In the genomic region with DNA sequence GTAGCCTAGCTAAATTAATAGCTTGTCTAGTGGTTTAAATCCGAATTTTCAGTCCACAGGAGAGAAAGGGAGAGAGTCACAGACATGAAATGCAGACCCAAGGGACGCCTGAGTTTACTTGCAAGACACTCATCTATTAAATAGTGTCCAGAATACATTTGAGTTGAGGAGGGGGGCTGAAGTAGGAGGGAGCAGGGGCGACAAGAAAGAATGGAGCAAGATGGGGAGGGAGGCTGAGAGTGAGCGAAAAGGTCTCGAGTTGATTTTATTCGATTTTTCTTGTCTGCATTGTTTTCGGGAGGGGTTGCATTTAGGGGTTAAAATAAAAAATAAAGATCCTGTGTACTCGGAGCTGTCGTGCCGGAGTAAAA, we compare ENCODE assay signal across 2 cellular contexts.
TF ChIP-seq lines count a peak whose summit lies in the region.

No MANE protein-coding gene starts in this region.

TF ChIP-seq in SK-N-SH treated with all-trans-retinoic acid at 6 μM for 48 hours, 23 proteins besides CTCF, POLR2A, EP300 and RAD21 (continued from another document):
- TF ChIP-seq, protein P1, sequence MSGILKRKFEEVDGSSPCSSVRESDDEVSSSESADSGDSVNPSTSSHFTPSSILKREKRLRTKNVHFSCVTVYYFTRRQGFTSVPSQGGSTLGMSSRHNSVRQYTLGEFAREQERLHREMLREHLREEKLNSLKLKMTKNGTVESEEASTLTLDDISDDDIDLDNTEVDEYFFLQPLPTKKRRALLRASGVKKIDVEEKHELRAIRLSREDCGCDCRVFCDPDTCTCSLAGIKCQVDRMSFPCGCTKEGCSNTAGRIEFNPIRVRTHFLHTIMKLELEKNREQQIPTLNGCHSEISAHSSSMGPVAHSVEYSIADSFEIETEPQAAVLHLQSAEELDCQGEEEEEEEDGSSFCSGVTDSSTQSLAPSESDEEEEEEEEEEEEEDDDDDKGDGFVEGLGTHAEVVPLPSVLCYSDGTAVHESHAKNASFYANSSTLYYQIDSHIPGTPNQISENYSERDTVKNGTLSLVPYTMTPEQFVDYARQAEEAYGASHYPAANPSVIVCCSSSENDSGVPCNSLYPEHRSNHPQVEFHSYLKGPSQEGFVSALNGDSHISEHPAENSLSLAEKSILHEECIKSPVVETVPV (CRISPR knock-in tag; IDR thresholded peaks at IDR 0.05), result no peak
- no peak for TF ChIP-seq ZFP30 (CRISPR knock-in tag; IDR thresholded peaks at IDR 0.05)
- no peak for TF ChIP-seq RARB (CRISPR knock-in tag; IDR thresholded peaks at IDR 0.05)
- TF ChIP-seq CREB5 (CRISPR knock-in tag; IDR thresholded peaks at IDR 0.05; ENCODE audit: low read depth), result no peak
- TF ChIP-seq BACH2 (CRISPR knock-in tag; IDR thresholded peaks at IDR 0.05; ENCODE audit: borderline replicate concordance), result no peak
- TF ChIP-seq, protein P2, sequence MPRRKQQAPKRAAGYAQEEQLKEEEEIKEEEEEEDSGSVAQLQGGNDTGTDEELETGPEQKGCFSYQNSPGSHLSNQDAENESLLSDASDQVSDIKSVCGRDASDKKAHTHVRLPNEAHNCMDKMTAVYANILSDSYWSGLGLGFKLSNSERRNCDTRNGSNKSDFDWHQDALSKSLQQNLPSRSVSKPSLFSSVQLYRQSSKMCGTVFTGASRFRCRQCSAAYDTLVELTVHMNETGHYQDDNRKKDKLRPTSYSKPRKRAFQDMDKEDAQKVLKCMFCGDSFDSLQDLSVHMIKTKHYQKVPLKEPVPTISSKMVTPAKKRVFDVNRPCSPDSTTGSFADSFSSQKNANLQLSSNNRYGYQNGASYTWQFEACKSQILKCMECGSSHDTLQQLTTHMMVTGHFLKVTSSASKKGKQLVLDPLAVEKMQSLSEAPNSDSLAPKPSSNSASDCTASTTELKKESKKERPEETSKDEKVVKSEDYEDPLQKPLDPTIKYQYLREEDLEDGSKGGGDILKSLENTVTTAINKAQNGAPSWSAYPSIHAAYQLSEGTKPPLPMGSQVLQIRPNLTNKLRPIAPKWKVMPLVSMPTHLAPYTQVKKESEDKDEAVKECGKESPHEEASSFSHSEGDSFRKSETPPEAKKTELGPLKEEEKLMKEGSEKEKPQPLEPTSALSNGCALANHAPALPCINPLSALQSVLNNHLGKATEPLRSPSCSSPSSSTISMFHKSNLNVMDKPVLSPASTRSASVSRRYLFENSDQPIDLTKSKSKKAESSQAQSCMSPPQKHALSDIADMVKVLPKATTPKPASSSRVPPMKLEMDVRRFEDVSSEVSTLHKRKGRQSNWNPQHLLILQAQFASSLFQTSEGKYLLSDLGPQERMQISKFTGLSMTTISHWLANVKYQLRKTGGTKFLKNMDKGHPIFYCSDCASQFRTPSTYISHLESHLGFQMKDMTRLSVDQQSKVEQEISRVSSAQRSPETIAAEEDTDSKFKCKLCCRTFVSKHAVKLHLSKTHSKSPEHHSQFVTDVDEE (CRISPR knock-in tag; IDR thresholded peaks at IDR 0.05), result no peak
- no peak for TF ChIP-seq OSR1 (CRISPR knock-in tag; IDR thresholded peaks at IDR 0.05)
- TF ChIP-seq, protein P3, sequence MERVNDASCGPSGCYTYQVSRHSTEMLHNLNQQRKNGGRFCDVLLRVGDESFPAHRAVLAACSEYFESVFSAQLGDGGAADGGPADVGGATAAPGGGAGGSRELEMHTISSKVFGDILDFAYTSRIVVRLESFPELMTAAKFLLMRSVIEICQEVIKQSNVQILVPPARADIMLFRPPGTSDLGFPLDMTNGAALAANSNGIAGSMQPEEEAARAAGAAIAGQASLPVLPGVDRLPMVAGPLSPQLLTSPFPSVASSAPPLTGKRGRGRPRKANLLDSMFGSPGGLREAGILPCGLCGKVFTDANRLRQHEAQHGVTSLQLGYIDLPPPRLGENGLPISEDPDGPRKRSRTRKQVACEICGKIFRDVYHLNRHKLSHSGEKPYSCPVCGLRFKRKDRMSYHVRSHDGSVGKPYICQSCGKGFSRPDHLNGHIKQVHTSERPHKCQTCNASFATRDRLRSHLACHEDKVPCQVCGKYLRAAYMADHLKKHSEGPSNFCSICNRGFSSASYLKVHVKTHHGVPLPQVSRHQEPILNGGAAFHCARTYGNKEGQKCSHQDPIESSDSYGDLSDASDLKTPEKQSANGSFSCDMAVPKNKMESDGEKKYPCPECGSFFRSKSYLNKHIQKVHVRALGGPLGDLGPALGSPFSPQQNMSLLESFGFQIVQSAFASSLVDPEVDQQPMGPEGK (CRISPR knock-in tag; IDR thresholded peaks at IDR 0.05; ENCODE audit: borderline replicate concordance), result no peak
- TF ChIP-seq ZNF8 (CRISPR knock-in tag; IDR thresholded peaks at IDR 0.05), result no peak

TF ChIP-seq in WTC11, 78 proteins besides CTCF, POLR2A, EP300 and RAD21 (continued from another document):
- TF ChIP-seq, protein P4, sequence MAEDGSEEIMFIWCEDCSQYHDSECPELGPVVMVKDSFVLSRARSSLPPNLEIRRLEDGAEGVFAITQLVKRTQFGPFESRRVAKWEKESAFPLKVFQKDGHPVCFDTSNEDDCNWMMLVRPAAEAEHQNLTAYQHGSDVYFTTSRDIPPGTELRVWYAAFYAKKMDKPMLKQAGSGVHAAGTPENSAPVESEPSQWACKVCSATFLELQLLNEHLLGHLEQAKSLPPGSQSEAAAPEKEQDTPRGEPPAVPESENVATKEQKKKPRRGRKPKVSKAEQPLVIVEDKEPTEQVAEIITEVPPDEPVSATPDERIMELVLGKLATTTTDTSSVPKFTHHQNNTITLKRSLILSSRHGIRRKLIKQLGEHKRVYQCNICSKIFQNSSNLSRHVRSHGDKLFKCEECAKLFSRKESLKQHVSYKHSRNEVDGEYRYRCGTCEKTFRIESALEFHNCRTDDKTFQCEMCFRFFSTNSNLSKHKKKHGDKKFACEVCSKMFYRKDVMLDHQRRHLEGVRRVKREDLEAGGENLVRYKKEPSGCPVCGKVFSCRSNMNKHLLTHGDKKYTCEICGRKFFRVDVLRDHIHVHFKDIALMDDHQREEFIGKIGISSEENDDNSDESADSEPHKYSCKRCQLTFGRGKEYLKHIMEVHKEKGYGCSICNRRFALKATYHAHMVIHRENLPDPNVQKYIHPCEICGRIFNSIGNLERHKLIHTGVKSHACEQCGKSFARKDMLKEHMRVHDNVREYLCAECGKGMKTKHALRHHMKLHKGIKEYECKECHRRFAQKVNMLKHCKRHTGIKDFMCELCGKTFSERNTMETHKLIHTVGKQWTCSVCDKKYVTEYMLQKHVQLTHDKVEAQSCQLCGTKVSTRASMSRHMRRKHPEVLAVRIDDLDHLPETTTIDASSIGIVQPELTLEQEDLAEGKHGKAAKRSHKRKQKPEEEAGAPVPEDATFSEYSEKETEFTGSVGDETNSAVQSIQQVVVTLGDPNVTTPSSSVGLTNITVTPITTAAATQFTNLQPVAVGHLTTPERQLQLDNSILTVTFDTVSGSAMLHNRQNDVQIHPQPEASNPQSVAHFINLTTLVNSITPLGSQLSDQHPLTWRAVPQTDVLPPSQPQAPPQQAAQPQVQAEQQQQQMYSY (CRISPR knock-in tag; IDR thresholded peaks at IDR 0.05), result no peak
- TF ChIP-seq ELF4 (CRISPR knock-in tag; IDR thresholded peaks at IDR 0.05; ENCODE audit: low read depth), result no peak
